ENCODE assay signal across 20 cellular contexts in genomic region chr3:128366652-128367051, GRCh38.
"Had no signal": no experiment of that assay in that cellular context is flagged by ENCODE, and none has a peak within 500 bp of the region (broad histone marks: within the 10 kb centered on the region; RNA-seq: fewer than 3 reads in every experiment).

No MANE protein-coding gene starts in this region.

- H3K9ac ChIP-seq: parathyroid adenoma had no signal

- H3K9me3 Mint-ChIP-seq: activated B cell treated with CpG ODN at 0.5 μM for 24 hours; naive thymus-derived CD8-positive, alpha-beta T cell; T-helper 2 cell treated with Interferon-gamma antibody and Interleukin-4, amounts not matched to agents 5 μg/mL and 100 μg/mL, for 36 hours had no signal

- H3K27me3 Mint-ChIP-seq: activated B cell treated with CpG ODN at 0.5 μM for 24 hours; activated naive CD8-positive, alpha-beta T cell; naive thymus-derived CD8-positive, alpha-beta T cell had no signal

- H3K4me1 ChIP-seq: parathyroid adenoma, transverse colon, vagina had no signal

- H3K9me3 ChIP-seq: body of pancreas, mucosa of descending colon, transverse colon, vagina had no signal

- DNase-seq: activated B cell treated with CpG ODN at 0.5 μM for 24 hours; activated CD4-positive, alpha-beta T cell treated with anti-CD3 and anti-CD28 coated beads for 48 hours; activated effector memory CD4-positive, alpha-beta T cell treated with anti-CD3 and anti-CD28 coated beads, Interleukin-2, amount 50 U/mL, for 16 hours; amniotic stem cell; cortex of kidney; effector CD8-positive, alpha-beta T cell; mucosa of descending colon; naive thymus-derived CD8-positive, alpha-beta T cell; stimulated activated CD4-positive, alpha-beta T cell treated with anti-CD3 and anti-CD28 coated beads, Interleukin-15, amount 100 ng/mL, for 24 hours; stimulated activated CD4-positive, alpha-beta T cell treated with anti-CD3 and anti-CD28 coated beads, Interleukin-4, amount 100 ng/mL, for 1 hour; stimulated activated naive CD4-positive, alpha-beta T cell; transverse colon had no signal

- H3K4me3 ChIP-seq: body of pancreas, mucosa of descending colon, skin epidermis, transverse colon, vagina had no signal

- FAIRE-seq: frontal cortex had no signal

- H2AFZ ChIP-seq: parathyroid adenoma had no signal

- ATAC-seq: body of pancreas; mucosa of descending colon; naive thymus-derived CD8-positive, alpha-beta T cell had no signal

- H3K4me3 Mint-ChIP-seq: activated B cell treated with CpG ODN at 0.5 μM for 24 hours; activated naive CD8-positive, alpha-beta T cell; naive thymus-derived CD8-positive, alpha-beta T cell; T-helper 2 cell treated with Interferon-gamma antibody and Interleukin-4, amounts not matched to agents 5 μg/mL and 100 μg/mL, for 36 hours had no signal

- H3K27ac ChIP-seq: body of pancreas, epithelial cell of prostate, parathyroid adenoma, skin epidermis, transverse colon, vagina had no signal

- H3K27ac Mint-ChIP-seq: activated B cell treated with CpG ODN at 0.5 μM for 24 hours; activated naive CD8-positive, alpha-beta T cell; T-helper 2 cell treated with Interferon-gamma antibody and Interleukin-4, amounts not matched to agents 5 μg/mL and 100 μg/mL, for 36 hours had no signal

- H3K27me3 ChIP-seq: body of pancreas, transverse colon, vagina had no signal

- H3K79me2 ChIP-seq: parathyroid adenoma had no signal

- H3K36me3 ChIP-seq: transverse colon, vagina had no signal
